Comparison of ENCODE assay signal across 13 cellular contexts in genomic region chr15:31484369-31484951, GRCh38.
DNase-seq lines count a peak whose midpoint lies in the region; ATAC-seq and TF ChIP-seq lines count a peak whose summit lies in the region.
"Had no signal": no experiment of that assay in that cellular context is flagged by ENCODE, and none has a peak within 500 bp of the region (broad histone marks: within the 10 kb centered on the region; RNA-seq: fewer than 3 reads in every experiment).

No MANE protein-coding gene starts in this region.

- H3K36me3 ChIP-seq in suprapubic skin (no peaks in the 10 kb centered on the region), psoas muscle (ENCODE audit: insufficient read depth in 1 of 2, low read depth in 1 of 2) (no peaks in the 10 kb centered on the region)
- H3K36me3 ChIP-seq: MG63 had no signal

- no peak for TF ChIP-seq POLR2A in suprapubic skin (IDR thresholded peaks at IDR 0.05)

- no peak for TF ChIP-seq EP300 in suprapubic skin (IDR thresholded peaks at IDR 0.05)

- H3K27ac Mint-ChIP-seq in activated T-helper 2 cell treated with anti-CD3 and anti-CD28 coated beads, Interferon-gamma antibody, Interleukin-2, Interleukin-4, amounts not matched to agents 10 μg/mL and 5 μg/mL and 100 μg/mL, durations not matched to agents 14 hours and 24 hours and 36 hours, result peak overlapping the region; percentile 90

- no peak overlapping the region for H3K27ac ChIP-seq in suprapubic skin
- no peak overlapping the region for H3K27ac ChIP-seq in psoas muscle
- H3K27ac ChIP-seq: skin epidermis had no signal

- H3K4me3 ChIP-seq in suprapubic skin (peak overlapping the region; percentile 56), psoas muscle (no peak overlapping the region)
- H3K4me3 ChIP-seq: MG63 had no signal

- peak overlapping the region; percentile 87 for H3K4me3 Mint-ChIP-seq in activated T-helper 2 cell treated with anti-CD3 and anti-CD28 coated beads, Interferon-gamma antibody, Interleukin-2, Interleukin-4, amounts not matched to agents 10 μg/mL and 5 μg/mL and 100 μg/mL, durations not matched to agents 14 hours and 24 hours and 36 hours (ENCODE audit: low read depth)

- intact Hi-C loops in activated T-helper 2 cell treated with anti-CD3 and anti-CD28 coated beads, Interferon-gamma antibody, Interleukin-2, Interleukin-4, amounts not matched to agents 10 μg/mL and 5 μg/mL and 100 μg/mL, durations not matched to agents 14 hours and 24 hours and 36 hours (cut with micrococcal nuclease), result loop anchor here (10.0 kb wide), 1 partner anchor 490 kb away; the partner anchor contains the start of gene MTMR10
- intact Hi-C loops in psoas muscle (cut with DNase I), result loop anchor here in 1 of 2 donors (10.0 kb wide), 2 partner anchors 110 to 170 kb away; no protein-coding TSS in a partner anchor

- DNase-seq in activated CD8-positive, alpha-beta memory T cell treated with anti-CD3 and anti-CD28 coated beads, Interleukin-2, amount 50 U/mL, for 48 hours, result peak; percentile 55
- no peak for DNase-seq in activated CD8-positive, alpha-beta memory T cell treated with anti-CD3 and anti-CD28 coated beads, Interleukin-2, amount 50 U/mL, for 4 hours
- DNase-seq in activated T-helper 2 cell treated with anti-CD3 and anti-CD28 coated beads, Interferon-gamma antibody, Interleukin-2, Interleukin-4, amounts not matched to agents 10 μg/mL and 5 μg/mL and 100 μg/mL, durations not matched to agents 14 hours and 24 hours and 36 hours (ENCODE audit: low spot score), result no peak
- DNase-seq in left lobe of liver (ENCODE audit: low spot score), result peak; percentile 41
- peak in 1 of 2 donors; percentile 67 for DNase-seq in suprapubic skin (ENCODE audit: low spot score in 2 of 2)
- DNase-seq in psoas muscle, result no peak
- no peak for DNase-seq in NCI-H2196 (lab: John Stamatoyannopoulos, UW; ENCODE audit: unreplicated experiment)
- DNase-seq: ACHN, MG63, SHP77 treated with DMSO at 0.1 percent for 48 hours, trophoblast cell had no signal

- no peak for TF ChIP-seq CTCF in suprapubic skin (IDR thresholded peaks at IDR 0.05)
- TF ChIP-seq CTCF in psoas muscle (IDR thresholded peaks at IDR 0.05), result no peak

- no peaks in the 10 kb centered on the region for H3K27me3 Mint-ChIP-seq in activated T-helper 2 cell treated with anti-CD3 and anti-CD28 coated beads, Interferon-gamma antibody, Interleukin-2, Interleukin-4, amounts not matched to agents 10 μg/mL and 5 μg/mL and 100 μg/mL, durations not matched to agents 14 hours and 24 hours and 36 hours (ENCODE audit: low read depth)

- H3K27me3 ChIP-seq in suprapubic skin (peaks cover 10% of the 10 kb centered on the region), psoas muscle (ENCODE audit: insufficient read depth in 3 of 3, low read length in 2 of 3) (peaks cover 0 to 16% (median 8%) of the 10 kb centered on the region in 3 donors)
- H3K27me3 ChIP-seq: MG63 had no signal

- no peaks in the 10 kb centered on the region for H3K9me3 ChIP-seq in suprapubic skin
- H3K9me3 ChIP-seq in psoas muscle, result no peaks in the 10 kb centered on the region
- H3K9me3 ChIP-seq: MG63 had no signal

- no peaks in the 10 kb centered on the region for H3K9me3 Mint-ChIP-seq in activated T-helper 2 cell treated with anti-CD3 and anti-CD28 coated beads, Interferon-gamma antibody, Interleukin-2, Interleukin-4, amounts not matched to agents 10 μg/mL and 5 μg/mL and 100 μg/mL, durations not matched to agents 14 hours and 24 hours and 36 hours

- WGBS in suprapubic skin, result 95% methylated on average over 39 of the region's 44 CpGs
- WGBS in psoas muscle, 3 donors, result 95 to 97% (median 96%) methylated on average over 44 of the region's 44 CpGs

- H3K36me3 Mint-ChIP-seq in activated T-helper 2 cell treated with anti-CD3 and anti-CD28 coated beads, Interferon-gamma antibody, Interleukin-2, Interleukin-4, amounts not matched to agents 10 μg/mL and 5 μg/mL and 100 μg/mL, durations not matched to agents 14 hours and 24 hours and 36 hours (ENCODE audit: low read depth), result peaks cover 42% of the 10 kb centered on the region

- no peak for ATAC-seq in left lobe of liver
- no peak for ATAC-seq in psoas muscle
- no peak for ATAC-seq in HG03196 (IDR thresholded peaks at IDR 0.05; ENCODE audit: unreplicated experiment)

- peaks cover 76% of the 10 kb centered on the region for H3K4me1 ChIP-seq in suprapubic skin
- peaks cover 8% of the 10 kb centered on the region for H3K4me1 ChIP-seq in psoas muscle

- H3K4me1 Mint-ChIP-seq in activated T-helper 2 cell treated with anti-CD3 and anti-CD28 coated beads, Interferon-gamma antibody, Interleukin-2, Interleukin-4, amounts not matched to agents 10 μg/mL and 5 μg/mL and 100 μg/mL, durations not matched to agents 14 hours and 24 hours and 36 hours (ENCODE audit: low read depth), result peaks cover 63% of the 10 kb centered on the region

Comparison
In these comparisons a context has a peak if more than half of its experiments do, and no peak if none do; other contexts are left out.
1. DNase-seq: peak in activated CD8-positive, alpha-beta memory T cell treated with anti-CD3 and anti-CD28 coated beads, Interleukin-2, amount 50 U/mL, for 48 hours (single experiment) and left lobe of liver (single experiment); none in activated CD8-positive, alpha-beta memory T cell treated with anti-CD3 and anti-CD28 coated beads, Interleukin-2, amount 50 U/mL, for 4 hours (single experiment), activated T-helper 2 cell treated with anti-CD3 and anti-CD28 coated beads, Interferon-gamma antibody, Interleukin-2, Interleukin-4, amounts not matched to agents 10 μg/mL and 5 μg/mL and 100 μg/mL, durations not matched to agents 14 hours and 24 hours and 36 hours (single experiment), psoas muscle (0 of 2) and NCI-H2196 (single experiment).